Comparison of ENCODE assay signal across 1 cellular context in the genomic region with DNA sequence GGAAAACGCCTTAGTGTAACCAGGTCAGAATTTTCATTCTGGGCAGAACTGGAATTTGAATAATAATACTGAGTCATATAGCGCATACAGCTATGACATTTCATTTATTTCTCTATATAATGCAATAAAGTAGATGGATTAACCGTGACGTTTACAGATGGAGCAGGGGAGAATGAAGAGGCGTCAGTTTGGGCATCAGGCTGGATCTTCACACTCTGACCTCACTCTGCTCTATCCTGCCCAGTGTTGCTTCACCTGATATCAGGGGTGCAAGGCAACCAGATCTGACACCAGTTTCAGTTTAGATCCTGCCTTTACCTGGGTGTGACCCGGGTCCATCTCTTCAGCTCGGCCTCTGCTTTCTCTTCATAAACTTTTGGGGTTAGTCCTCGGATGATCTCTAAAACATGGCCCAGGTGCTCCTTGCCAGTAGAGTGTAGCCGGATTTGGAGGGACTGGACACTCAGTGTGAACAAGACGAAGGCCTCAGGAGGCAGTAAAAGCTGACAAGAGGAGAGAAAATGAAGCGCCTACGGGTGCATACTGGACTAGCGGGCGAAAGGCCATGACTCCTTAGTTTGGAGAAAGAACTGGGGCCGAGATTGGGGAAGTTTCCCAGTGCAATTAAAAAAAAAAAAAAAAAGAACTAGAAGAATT.
TF ChIP-seq lines count a peak whose summit lies in the region.

No MANE protein-coding gene starts in this region.

TF ChIP-seq in H1, 55 proteins besides CTCF, POLR2A, EP300 and RAD21:
- no peak for TF ChIP-seq SAP30 (IDR thresholded peaks at IDR 0.05; ENCODE audit: insufficient read depth, insufficient replicate concordance, low read length)
- no peak for TF ChIP-seq RXRA (IDR thresholded peaks at IDR 0.05; ENCODE audit: insufficient read depth, low read depth, low read length)
- TF ChIP-seq FOSL1 (IDR thresholded peaks at IDR 0.05; ENCODE audit: insufficient read depth, low read depth, low read length) = no peak
- TF ChIP-seq, protein P1, sequence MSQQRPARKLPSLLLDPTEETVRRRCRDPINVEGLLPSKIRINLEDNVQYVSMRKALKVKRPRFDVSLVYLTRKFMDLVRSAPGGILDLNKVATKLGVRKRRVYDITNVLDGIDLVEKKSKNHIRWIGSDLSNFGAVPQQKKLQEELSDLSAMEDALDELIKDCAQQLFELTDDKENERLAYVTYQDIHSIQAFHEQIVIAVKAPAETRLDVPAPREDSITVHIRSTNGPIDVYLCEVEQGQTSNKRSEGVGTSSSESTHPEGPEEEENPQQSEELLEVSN (IDR thresholded peaks at IDR 0.05) = peak; percentile 86
- no peak for TF ChIP-seq HDAC6 (IDR thresholded peaks at IDR 0.05; ENCODE audit: low read depth, low read length)
- TF ChIP-seq SP4 (IDR thresholded peaks at IDR 0.05; ENCODE audit: low read length) = no peak
- TF ChIP-seq EZH2 (IDR thresholded peaks at IDR 0.05; ENCODE audit: low read depth, low read length, severe bottlenecking) = no peak
- TF ChIP-seq, protein P2, sequence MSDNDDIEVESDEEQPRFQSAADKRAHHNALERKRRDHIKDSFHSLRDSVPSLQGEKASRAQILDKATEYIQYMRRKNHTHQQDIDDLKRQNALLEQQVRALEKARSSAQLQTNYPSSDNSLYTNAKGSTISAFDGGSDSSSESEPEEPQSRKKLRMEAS (IDR thresholded peaks at IDR 0.05) = 0 out of 2 replicates have a peak, but pooled peaks have one; percentile 17
- no peak for TF ChIP-seq BACH1 (IDR thresholded peaks at IDR 0.05; ENCODE audit: low read length)
